In genomic region chr15:81323944-81324881, GRCh38 we compare ENCODE assay signal across 1 cellular context.
A peak's percentile ranks its signal among the peaks of the same experiment; 100 is the strongest.
TF ChIP-seq lines count a peak whose summit lies in the region.

TSS of gene STARD5 (minus strand) at chr15:81324141. CDS start at chr15:81324099, 42 bp downstream.

TF ChIP-seq in GM12878, 131 proteins besides CTCF, POLR2A, EP300 and RAD21 (continued from another document and continues in another):
- TF ChIP-seq REST (IDR thresholded peaks at IDR 0.05; ENCODE audit: low read depth, low read length) = no peak
- TF ChIP-seq CEBPB (IDR thresholded peaks at IDR 0.05; ENCODE audit: borderline replicate concordance in 1 of 2, low read depth in 2 of 2, low read length in 2 of 2) = no peak
- no peak for TF ChIP-seq IRF5 (IDR thresholded peaks at IDR 0.05; ENCODE audit: borderline replicate concordance)
- no peak for TF ChIP-seq ATF7 (IDR thresholded peaks at IDR 0.05; ENCODE audit: low read depth)
- no peak for TF ChIP-seq GABPA (IDR thresholded peaks at IDR 0.05; ENCODE audit: low read depth)
- TF ChIP-seq SMAD5 (IDR thresholded peaks at IDR 0.05; ENCODE audit: low read depth) = peak; percentile 57; the same call in 1 of the 2 replicates
- no peak for TF ChIP-seq TBL1XR1 (IDR thresholded peaks at IDR 0.05; ENCODE audit: low read depth, low read length)
- TF ChIP-seq SUZ12 (IDR thresholded peaks at IDR 0.05; ENCODE audit: unreplicated experiment) = no peak
- TF ChIP-seq SMAD1 (IDR thresholded peaks at IDR 0.05; ENCODE audit: low read depth, partially characterized antibody) = no peak
- no peak for TF ChIP-seq GATAD2B (conservative IDR thresholded peaks at IDR 0.05; ENCODE audit: low read depth)
- TF ChIP-seq CBX5 (IDR thresholded peaks at IDR 0.05; ENCODE audit: low read depth) = no peak
- no peak for TF ChIP-seq USF1 (IDR thresholded peaks at IDR 0.05; ENCODE audit: borderline replicate concordance, extremely low read length, insufficient read depth, low read depth, low read length)
- peak; percentile 90 for TF ChIP-seq SP1 (IDR thresholded peaks at IDR 0.05; ENCODE audit: low read depth, low read length)
- TF ChIP-seq PML (IDR thresholded peaks at IDR 0.05; ENCODE audit: low read length) = no peak
- TF ChIP-seq RBBP5 (conservative IDR thresholded peaks at IDR 0.05) = no peak
- no peak; the same call in 1 of the 2 replicates for TF ChIP-seq NFYA (IDR thresholded peaks at IDR 0.05; ENCODE audit: borderline replicate concordance, low read depth, low read length)
- TF ChIP-seq E2F8 (IDR thresholded peaks at IDR 0.05; ENCODE audit: low read depth, partially characterized antibody) = no peak
- no peak for TF ChIP-seq HDAC6 (IDR thresholded peaks at IDR 0.05; ENCODE audit: unreplicated experiment)
- no peak for TF ChIP-seq MYB (IDR thresholded peaks at IDR 0.05; ENCODE audit: borderline replicate concordance, low read depth, low read length)
- TF ChIP-seq SREBF2 (IDR thresholded peaks at IDR 0.05; ENCODE audit: low read length) = no peak
- TF ChIP-seq DPF2 (IDR thresholded peaks at IDR 0.05) = peak; percentile 91
- TF ChIP-seq ZNF687 (IDR thresholded peaks at IDR 0.05) = no peak
- TF ChIP-seq EGR1 (IDR thresholded peaks at IDR 0.05; ENCODE audit: borderline replicate concordance in 1 of 2, low read depth in 2 of 2, low read length in 2 of 2) = no peak
- TF ChIP-seq HDAC2 (IDR thresholded peaks at IDR 0.05) = no peak
- TF ChIP-seq RELA (IDR thresholded peaks at IDR 0.05; ENCODE audit: borderline replicate concordance, partially characterized antibody) = no peak
- TF ChIP-seq RB1 (IDR thresholded peaks at IDR 0.05; ENCODE audit: borderline replicate concordance) = peak; percentile 64
- TF ChIP-seq FOXK2 (IDR thresholded peaks at IDR 0.05) = no peak
- TF ChIP-seq STAT1 (conservative IDR thresholded peaks at IDR 0.05) = no peak
- TF ChIP-seq ETV6 (conservative IDR thresholded peaks at IDR 0.05 in 1 of 2, IDR thresholded peaks at IDR 0.05 in 1 of 2; ENCODE audit: borderline replicate concordance in 1 of 2, low read depth in 1 of 2) = no peak
- no peak for TF ChIP-seq SPI1 (IDR thresholded peaks at IDR 0.05; ENCODE audit: borderline replicate concordance, insufficient read depth, low read depth, low read length)
- no peak for TF ChIP-seq ZBED1 (IDR thresholded peaks at IDR 0.05; ENCODE audit: borderline replicate concordance)
- no peak for TF ChIP-seq BCLAF1 (IDR thresholded peaks at IDR 0.05)
- no peak for TF ChIP-seq CHD1 (IDR thresholded peaks at IDR 0.05; ENCODE audit: low read depth, low read length)
- no peak for TF ChIP-seq HCFC1 (IDR thresholded peaks at IDR 0.05; ENCODE audit: low read length)
- no peak for TF ChIP-seq CBFB (IDR thresholded peaks at IDR 0.05; ENCODE audit: low read depth)
- no peak for TF ChIP-seq HDGF (IDR thresholded peaks at IDR 0.05)
- 0 out of 2 replicates have a peak, but pooled peaks have one; percentile 15 for TF ChIP-seq EED (IDR thresholded peaks at IDR 0.05; ENCODE audit: low read depth)
- no peak for TF ChIP-seq HSF1 (IDR thresholded peaks at IDR 0.05; ENCODE audit: low read depth, low read length)
- TF ChIP-seq E4F1 (IDR thresholded peaks at IDR 0.05; ENCODE audit: borderline replicate concordance, partially characterized antibody) = no peak
- peak; percentile 88 for TF ChIP-seq CHD2 (IDR thresholded peaks at IDR 0.05; ENCODE audit: borderline replicate concordance, low read depth, low read length)
- no peak for TF ChIP-seq TCF7 (IDR thresholded peaks at IDR 0.05; ENCODE audit: borderline replicate concordance)
- peak; percentile 15 for TF ChIP-seq FOS (IDR thresholded peaks at IDR 0.05; ENCODE audit: borderline replicate concordance, extremely low read depth, insufficient read length)
- no peak for TF ChIP-seq ZNF207 (IDR thresholded peaks at IDR 0.05; ENCODE audit: borderline replicate concordance)
- TF ChIP-seq NR2C2 (IDR thresholded peaks at IDR 0.05; ENCODE audit: borderline replicate concordance, control insufficient read depth, insufficient read length, low read depth) = no peak
